In genomic region chr9:130486103-130486502, GRCh38 we compare ENCODE assay signal across 10 cellular contexts. TPM values are rescaled to one million over a fixed set of nuclear protein-coding genes. Genes with fewer than 3 reads are reported as not detected.
"Had no signal": no experiment of that assay in that cellular context is flagged by ENCODE, and none has a peak within 500 bp of the region (broad histone marks: within the 10 kb centered on the region; RNA-seq: fewer than 3 reads in every experiment).

No MANE protein-coding gene starts in this region.

- H3K4me3 Mint-ChIP-seq: GM23338, H9, HFFc6, IgD-negative memory B cell had no signal

- FAIRE-seq: H1, H54, HTR-8/SVneo had no signal

- H3K9me3 Mint-ChIP-seq: GM23338, H9, HFFc6, IgD-negative memory B cell had no signal

- H2AFZ ChIP-seq: GM23338 had no signal

- H3K4me3 ChIP-seq: GM23338 had no signal

- ATAC-seq: GM23338 had no signal

- H3K27ac Mint-ChIP-seq: GM23338, HFFc6, IgD-negative memory B cell had no signal

- H3K4me2 ChIP-seq: GM23338 had no signal

- H3K4me1 Mint-ChIP-seq: IgD-negative memory B cell had no signal

- DNase-seq: H9, HCEC 1CT, HFFc6, Kasumi-1, KG1 had no signal

RNA-seq across cellular contexts. Expression of gene ASS1, which starts 41.3 kb away (rescaled TPM):
- polyA plus RNA-seq: IgD-negative memory B cell had no signal
